ENCODE assay signal across 9 cellular contexts in the genomic region with DNA sequence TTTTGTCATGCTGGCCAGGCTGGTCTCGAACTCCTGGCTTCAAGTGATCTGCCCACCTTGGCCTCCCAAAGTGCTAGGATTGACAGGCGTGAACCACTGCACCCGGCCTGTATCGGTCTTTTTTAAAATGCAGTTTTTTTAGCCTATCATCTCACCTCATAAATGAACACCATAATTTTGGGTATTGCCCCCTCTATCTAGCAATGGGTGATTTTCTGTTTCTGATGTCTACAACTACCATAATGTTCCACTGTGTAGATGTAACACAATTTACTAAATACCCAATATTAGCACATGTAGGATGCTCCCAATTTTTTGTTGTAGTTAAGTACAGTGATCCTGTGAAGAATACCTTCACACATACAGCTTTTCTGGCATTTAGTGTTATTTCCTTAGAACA. TPM values are rescaled to one million over a fixed set of nuclear protein-coding genes. Genes with fewer than 3 reads are reported as not detected.
DNase-seq lines count a peak whose midpoint lies in the region; ATAC-seq and TF ChIP-seq lines count a peak whose summit lies in the region.
"Had no signal": no experiment of that assay in that cellular context is flagged by ENCODE, and none has a peak within 500 bp of the region (broad histone marks: within the 10 kb centered on the region; RNA-seq: fewer than 3 reads in every experiment).

No MANE protein-coding gene starts in this region.

- WGBS in SK-N-SH (ENCODE audit: low lambda C conversion rate), result 98% methylated on average over 4 of the region's 4 CpGs

- TF ChIP-seq EP300 in SK-N-SH (IDR thresholded peaks at IDR 0.05; ENCODE audit: borderline replicate concordance in 1 of 2, low read depth in 1 of 2, low read length in 1 of 2), result no peak

- POLR2A ChIA-PET in SK-N-SH (lab: Yijun Ruan, JAX) (no interaction called here), PC-9 (lab: Charles Lee; ENCODE audit: unreplicated experiment) (interaction anchor here (0.6 kb wide), 1 partner anchor 60 kb away, joined by 3 read pairs; no protein-coding TSS in a partner anchor)

- DNase-seq in SK-N-SH, result no peak
- no peak for DNase-seq in PC-9
- DNase-seq in epithelial cell of esophagus (ENCODE audit: low read depth), result no peak
- DNase-seq in gastrocnemius medialis, result no peak
- DNase-seq in SKM-1 (lab: John Stamatoyannopoulos, UW; ENCODE audit: unreplicated experiment), result no peak
- DNase-seq in GM20000 (ENCODE audit: low spot score), result no peak
- no peak for DNase-seq in NK-92 (lab: John Stamatoyannopoulos, UW; ENCODE audit: unreplicated experiment)
- DNase-seq: stimulated activated CD4-positive, alpha-beta T cell treated with anti-CD3 and anti-CD28 coated beads, Interleukin-1b, Interleukin-23, amount 100 ng/mL, for 48 hours had no signal

- in situ Hi-C loops in gastrocnemius medialis (cut with MboI; ENCODE audit: low sequenced_read_pairs in 4 of 4), result no loop called here

- peaks cover 17% of the 10 kb centered on the region for H4K20me1 ChIP-seq in SK-N-SH (ENCODE audit: insufficient read depth)
- H4K20me1 ChIP-seq in PC-9 (ENCODE audit: insufficient read depth), result no peaks in the 10 kb centered on the region

- peak overlapping the region; percentile 88; the same call in 1 of the 2 replicates for H3K9ac ChIP-seq in SK-N-SH

- no peak for TF ChIP-seq RAD21 in SK-N-SH (IDR thresholded peaks at IDR 0.05; ENCODE audit: low read length)

- H3K4me3 ChIP-seq in SK-N-SH (ENCODE audit: low read depth in 2 of 2, low read length in 1 of 2) (peak overlapping the region in 1 of 2 experiments; percentile 84; a peak in 2 of 4 replicates), PC-9 (peak overlapping the region; percentile 76; the same call in 1 of the 2 replicates), epithelial cell of esophagus (ENCODE audit: low read length) (peak overlapping the region; percentile 67), gastrocnemius medialis (peak overlapping the region in 1 of 4 donors; percentile 96)

- H2AFZ ChIP-seq in SK-N-SH (ENCODE audit: low read depth), result no peak overlapping the region
- no peak overlapping the region for H2AFZ ChIP-seq in PC-9

- CTCF ChIA-PET in SK-N-SH (lab: Yijun Ruan, JAX) (no interaction called here), PC-9 (lab: Charles Lee) (no interaction called here)

- TF ChIP-seq CTCF in SK-N-SH (IDR thresholded peaks at IDR 0.05) (peak; percentile 25), PC-9 (conservative IDR thresholded peaks at IDR 0.05) (no peak), epithelial cell of esophagus (IDR thresholded peaks at IDR 0.05; ENCODE audit: insufficient read depth, low read depth, low read length, missing control alignments) (no peak), gastrocnemius medialis (IDR thresholded peaks at IDR 0.05 in 4 of 5, conservative IDR thresholded peaks at IDR 0.05 in 1 of 5) (no peak), GM20000 (IDR thresholded peaks at IDR 0.05; ENCODE audit: extremely low read depth, missing control alignments) (no peak)

- H3K4me1 ChIP-seq in SK-N-SH (ENCODE audit: control insufficient read depth in 1 of 2, insufficient read depth in 2 of 2, low read depth in 1 of 2, low read length in 1 of 2), result peaks cover 0 to 14% of the 10 kb centered on the region in 2 experiments; a peak in 3 of 4 replicates
- peaks cover 8% of the 10 kb centered on the region for H3K4me1 ChIP-seq in PC-9 (replicated peaks; ENCODE audit: insufficient read depth)
- peaks cover 21 to 24% of the 10 kb centered on the region in 2 donors for H3K4me1 ChIP-seq in gastrocnemius medialis

- ATAC-seq in SK-N-SH treated with all-trans-retinoic acid at 6 μM for 48 hours, result no peak
- ATAC-seq in gastrocnemius medialis, result no peak

- intact Hi-C loops in PC-9 (cut with micrococcal nuclease; ENCODE audit: unreplicated experiment), result loop anchor here (5.0 kb wide), 1 partner anchor 56 kb away; no protein-coding TSS in a partner anchor
- intact Hi-C loops in gastrocnemius medialis (cut with DNase I; ENCODE audit: low total_unique reads), result loop anchor here (1.0 to 5.0 kb wide), 2 partner anchors 39 to 181 kb away; a partner anchor contains a TSS

- H3K27me3 ChIP-seq in SK-N-SH (ENCODE audit: insufficient read depth), result no peaks in the 10 kb centered on the region
- no peaks in the 10 kb centered on the region for H3K27me3 ChIP-seq in PC-9 (ENCODE audit: insufficient read depth, low read depth)
- no peaks in the 10 kb centered on the region for H3K27me3 ChIP-seq in gastrocnemius medialis

- peaks cover 0 to under 1% of the 10 kb centered on the region in 2 experiments for H3K36me3 ChIP-seq in SK-N-SH (replicated peaks in 1 of 2; ENCODE audit: control insufficient read depth in 1 of 2, insufficient read depth in 2 of 2, low read length in 1 of 2)
- H3K36me3 ChIP-seq in PC-9 (ENCODE audit: low read depth), result no peaks in the 10 kb centered on the region
- H3K36me3 ChIP-seq in gastrocnemius medialis, result no peaks in the 10 kb centered on the region

- BruUV-seq in PC-9 (replicated peaks; lab: Mats Ljungman, UMichigan), result no TSS peak

- H3K79me2 ChIP-seq in SK-N-SH (ENCODE audit: insufficient read depth) (peaks cover 30% of the 10 kb centered on the region), PC-9 (ENCODE audit: low read depth) (peaks cover 24% of the 10 kb centered on the region)

- H3K27ac ChIP-seq in SK-N-SH (ENCODE audit: low read depth in 2 of 2, low read length in 1 of 2) (peak overlapping the region in 1 of 2 experiments; percentile 96; a peak in 1 of 4 replicates), PC-9 (no peak overlapping the region), gastrocnemius medialis (peak overlapping the region; percentile 98 to 100 (median 98))

- H3K4me2 ChIP-seq in SK-N-SH (peak overlapping the region; percentile 74; the same call in 1 of the 2 replicates), PC-9 (peak overlapping the region; percentile 74)

- H3K9me3 ChIP-seq in SK-N-SH (no peaks in the 10 kb centered on the region), PC-9 (ENCODE audit: insufficient read depth, low read depth) (no peaks in the 10 kb centered on the region), gastrocnemius medialis (no peaks in the 10 kb centered on the region)

- TF ChIP-seq POLR2A in gastrocnemius medialis (IDR thresholded peaks at IDR 0.05), result no peak

- H3K9me2 ChIP-seq in SK-N-SH (no peaks in the 10 kb centered on the region), PC-9 (ENCODE audit: insufficient read depth) (no peaks in the 10 kb centered on the region)

- peaks cover 6% of the 10 kb centered on the region for H3F3A ChIP-seq in SK-N-SH (replicated peaks; ENCODE audit: insufficient read depth)
- H3F3A ChIP-seq in PC-9 (ENCODE audit: insufficient read depth, low read depth), result peaks cover 3% of the 10 kb centered on the region; the same call in 1 of the 2 replicates

TF ChIP-seq in SK-N-SH, 30 proteins besides CTCF, POLR2A, EP300 and RAD21:
- TF ChIP-seq, protein P1, sequence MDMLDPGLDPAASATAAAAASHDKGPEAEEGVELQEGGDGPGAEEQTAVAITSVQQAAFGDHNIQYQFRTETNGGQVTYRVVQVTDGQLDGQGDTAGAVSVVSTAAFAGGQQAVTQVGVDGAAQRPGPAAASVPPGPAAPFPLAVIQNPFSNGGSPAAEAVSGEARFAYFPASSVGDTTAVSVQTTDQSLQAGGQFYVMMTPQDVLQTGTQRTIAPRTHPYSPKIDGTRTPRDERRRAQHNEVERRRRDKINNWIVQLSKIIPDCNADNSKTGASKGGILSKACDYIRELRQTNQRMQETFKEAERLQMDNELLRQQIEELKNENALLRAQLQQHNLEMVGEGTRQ (IDR thresholded peaks at IDR 0.05; ENCODE audit: borderline replicate concordance, low read depth, low read length), result no peak
- no peak for TF ChIP-seq NFIC (IDR thresholded peaks at IDR 0.05; ENCODE audit: borderline replicate concordance)
- no peak for TF ChIP-seq MEF2A (IDR thresholded peaks at IDR 0.05; ENCODE audit: borderline replicate concordance, low read depth)
- no peak for TF ChIP-seq TEAD4 (IDR thresholded peaks at IDR 0.05; ENCODE audit: borderline replicate concordance, insufficient read depth)

TF ChIP-seq in SK-N-SH treated with all-trans-retinoic acid at 6 μM for 48 hours, 23 proteins besides CTCF, POLR2A, EP300 and RAD21:
- no peak for TF ChIP-seq ZFP3 (CRISPR knock-in tag; IDR thresholded peaks at IDR 0.05)
- TF ChIP-seq ISL1 (CRISPR knock-in tag; IDR thresholded peaks at IDR 0.05), result no peak
- TF ChIP-seq TCF4 (CRISPR knock-in tag; IDR thresholded peaks at IDR 0.05; ENCODE audit: borderline replicate concordance), result no peak
- no peak for TF ChIP-seq ZC3H10 (CRISPR knock-in tag; IDR thresholded peaks at IDR 0.05)
- TF ChIP-seq GLIS3 (CRISPR knock-in tag; IDR thresholded peaks at IDR 0.05), result no peak

RNA-seq across cellular contexts. Expression of a gene that starts 2.0 kb away (rescaled TPM):
- 44.1 and 63.1 TPM in 2 replicates for polyA plus RNA-seq in SK-N-SH (2012; rRNA removed)
- polyA plus RNA-seq in SK-N-SH (2012; cell fraction: cytosol; rRNA removed), result 86.4 and 126 TPM in 2 replicates
- polyA plus RNA-seq in SK-N-SH (2012; cell fraction: nucleus; rRNA removed), result 17.2 and 18.0 TPM in 2 replicates
- total RNA-seq in PC-9 (2021), result 72.3 and 75.3 TPM in 2 replicates
- total RNA-seq in gastrocnemius medialis, result 100 to 1,000 TPM in 1 of 4 donors, 10 to 100 TPM in 3; 60.5 to 113 (median 70.4) TPM
